24 cellular contexts compared by ENCODE assay signal in the genomic region with DNA sequence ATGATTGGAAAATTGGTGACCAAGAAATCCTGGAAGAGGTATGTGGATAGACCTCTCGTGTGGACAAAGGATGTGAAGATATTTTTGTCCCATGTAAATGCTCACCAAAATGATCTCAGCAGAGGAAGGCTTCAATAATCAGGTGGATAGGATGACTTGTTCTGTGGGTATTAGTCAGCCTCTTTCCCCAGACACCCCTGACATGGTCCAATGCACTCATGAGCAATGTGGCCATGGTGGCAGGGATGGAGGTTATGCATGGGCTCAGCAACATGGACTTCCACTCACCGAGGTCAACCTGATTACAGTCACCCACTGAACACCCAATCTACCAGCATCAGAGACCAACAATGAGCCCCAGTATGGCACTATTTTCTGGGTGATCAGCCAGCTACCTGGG. TPM values are rescaled to one million over a fixed set of nuclear protein-coding genes. Genes with fewer than 3 reads are reported as not detected.
"Had no signal": no experiment of that assay in that cellular context is flagged by ENCODE, and none has a peak within 500 bp of the region (broad histone marks: within the 10 kb centered on the region; RNA-seq: fewer than 3 reads in every experiment).

No MANE protein-coding gene starts in this region.

- H3K4me1 ChIP-seq: colonic mucosa, heart right ventricle, psoas muscle, suprapubic skin, thyroid gland had no signal

- DNase-seq: colonic mucosa; dermis blood vessel endothelial cell; foreskin melanocyte; heart right ventricle; hypothalamus; islet precursor cell; left colon; left ventricle myocardium superior; mesenchymal stem cell; midbrain; naive B cell; psoas muscle; spleen; stimulated activated CD4-positive, alpha-beta T cell treated with anti-CD3 and anti-CD28 coated beads, Interleukin-15, amount 100 ng/mL, for 24 hours; stimulated activated CD4-positive, alpha-beta T cell treated with anti-CD3 and anti-CD28 coated beads, Interleukin-1b, Interleukin-23, amount 100 ng/mL, for 48 hours; stimulated activated CD4-positive, alpha-beta T cell treated with anti-CD3 and anti-CD28 coated beads, Interleukin-4, amount 100 ng/mL, for 24 hours; stimulated activated naive CD4-positive, alpha-beta T cell treated with Interleukin-2 at 50 U/mL for 16 hours; thyroid gland had no signal

- ATAC-seq: heart right ventricle, left colon, left ventricle myocardium superior, sciatic nerve had no signal

- H3K4me3 ChIP-seq: colonic mucosa, heart right ventricle, lung, psoas muscle, spleen, suprapubic skin, thyroid gland had no signal

- H3K36me3 ChIP-seq: colonic mucosa, heart right ventricle, spleen, suprapubic skin, thyroid gland had no signal

- H3K9me3 ChIP-seq: colonic mucosa, heart right ventricle, psoas muscle, spleen, suprapubic skin, thyroid gland had no signal

- H3K27ac ChIP-seq: colonic mucosa, heart right ventricle, psoas muscle, spleen, suprapubic skin, thyroid gland had no signal

- H3K27me3 ChIP-seq: colonic mucosa, suprapubic skin, thyroid gland had no signal

- FAIRE-seq: urothelium cell line had no signal

RNA-seq across cellular contexts. Expression of gene CHRNA1, which starts 20.2 kb away (rescaled TPM):
- total RNA-seq: cerebellum, left ventricle myocardium superior, lung, omental fat pad, suprapubic skin, thyroid gland had no signal
